Comparison of ENCODE assay signal across 13 cellular contexts in genomic region chr20:50680106-50680960, GRCh38. TPM values are rescaled to one million over a fixed set of nuclear protein-coding genes. Genes with fewer than 3 reads are reported as not detected.
DNase-seq lines count a peak whose midpoint lies in the region; ATAC-seq and TF ChIP-seq lines count a peak whose summit lies in the region.
"Had no signal": no experiment of that assay in that cellular context is flagged by ENCODE, and none has a peak within 500 bp of the region (broad histone marks: within the 10 kb centered on the region; RNA-seq: fewer than 3 reads in every experiment).

No MANE protein-coding gene starts in this region.

- DNase-seq in GM23248, result peak; percentile 25
- peak; percentile 59 for DNase-seq in iris pigment epithelial cell (ENCODE audit: low read depth)
- peak; percentile 24 for DNase-seq in retina
- DNase-seq in T1000 (lab: John Stamatoyannopoulos, UW), result no peak
- no peak for DNase-seq in GM13977 (ENCODE audit: low spot score)
- DNase-seq in central memory CD4-positive, alpha-beta T cell, result no peak
- DNase-seq: activated CD4-positive, alpha-beta T cell treated with anti-CD3 and anti-CD28 coated beads for 36 hours; CD8-positive, alpha-beta memory T cell; effector CD8-positive, alpha-beta T cell; NCI-H524 treated with DMSO at 0.1 percent for 48 hours; substantia nigra had no signal

- in situ Hi-C loops in GM23248 (cut with MboI) (no loop called here), GM13977 (cut with MboI; ENCODE audit: low pct_unique_long_range_greater_than_20kb, low sequenced_read_pairs, unreplicated experiment) (no loop called here)

- no peak for ATAC-seq in GM18909 (IDR thresholded peaks at IDR 0.05; ENCODE audit: poor library complexity, unreplicated experiment)
- ATAC-seq: activated CD4-positive, alpha-beta T cell treated with anti-CD3 and anti-CD28 coated beads for 36 hours had no signal

- H2AFZ ChIP-seq in GM23248, result no peak overlapping the region

- H3K27me3 ChIP-seq in GM23248 (replicated peaks; ENCODE audit: insufficient read depth), result no peaks in the 10 kb centered on the region

- H3F3A ChIP-seq in GM23248 (ENCODE audit: insufficient read depth), result no peaks in the 10 kb centered on the region

- WGBS in GM23248 (ENCODE audit: low coverage in 1 of 2, low lambda C conversion rate in 2 of 2, missing lambda C conversion rate in 2 of 2), 2 experiments, result 63 to 65% methylated on average over 19 of the region's 19 CpGs

- H3K36me3 ChIP-seq in GM23248 (ENCODE audit: low read depth), result no peaks in the 10 kb centered on the region

- TF ChIP-seq CTCF in GM13977 (IDR thresholded peaks at IDR 0.05; ENCODE audit: extremely low read depth, insufficient read depth, missing control alignments), result no peak

- H3K4me1 ChIP-seq in GM23248 (ENCODE audit: insufficient read depth), result no peaks in the 10 kb centered on the region

- no peak overlapping the region for H3K4me3 ChIP-seq in GM23248

- no peak overlapping the region for H3K9ac ChIP-seq in GM23248

- H3K9me2 ChIP-seq in GM23248 (ENCODE audit: insufficient read depth), result no peaks in the 10 kb centered on the region

- H3K27ac ChIP-seq in GM23248 (no peak overlapping the region), angular gyrus (ENCODE audit: low read depth, low read length) (peak overlapping the region; percentile 3)

- H3K9me3 ChIP-seq in GM23248 (ENCODE audit: low read depth), result no peaks in the 10 kb centered on the region

- H3K4me2 ChIP-seq in GM23248 (ENCODE audit: unreplicated experiment), result no peak overlapping the region

- H3K79me2 ChIP-seq in GM23248 (ENCODE audit: insufficient read depth), result no peaks in the 10 kb centered on the region

- no peaks in the 10 kb centered on the region for H4K20me1 ChIP-seq in GM23248 (ENCODE audit: insufficient read depth)

RNA-seq across cellular contexts. Expression of gene RIPOR3, which starts 11.0 kb away (rescaled TPM):
- total RNA-seq in GM23248 (2014; rRNA removed; shearing (Covaris generic)), result 0.76 TPM in 1 of 2 replicates, not detected in the other
- 0.49 TPM in 2 replicates for polyA plus RNA-seq in GM23248 (2016; fragmentation: Nextera tagmentation; extraction: Ambion mirVana)
- total RNA-seq: activated CD4-positive, alpha-beta T cell treated with anti-CD3 and anti-CD28 coated beads for 36 hours; CD8-positive, alpha-beta memory T cell had no signal

RNA-seq across cellular contexts. Expression of gene PARD6B, which starts 51.0 kb away (rescaled TPM):
- total RNA-seq in GM23248 (2014; rRNA removed; shearing (Covaris generic)), result not detected in 2 replicates
- polyA plus RNA-seq in GM23248 (2016; fragmentation: Nextera tagmentation; extraction: Ambion mirVana), result 0.16 and 0.34 TPM in 2 replicates

Comparison
In these comparisons a context has a peak if more than half of its experiments do, and no peak if none do; other contexts are left out.
1. DNase-seq: peak in GM23248 (single experiment), iris pigment epithelial cell (single experiment) and retina (single experiment); none in T1000 (single experiment), GM13977 (single experiment) and central memory CD4-positive, alpha-beta T cell (single experiment).